In the genomic region with DNA sequence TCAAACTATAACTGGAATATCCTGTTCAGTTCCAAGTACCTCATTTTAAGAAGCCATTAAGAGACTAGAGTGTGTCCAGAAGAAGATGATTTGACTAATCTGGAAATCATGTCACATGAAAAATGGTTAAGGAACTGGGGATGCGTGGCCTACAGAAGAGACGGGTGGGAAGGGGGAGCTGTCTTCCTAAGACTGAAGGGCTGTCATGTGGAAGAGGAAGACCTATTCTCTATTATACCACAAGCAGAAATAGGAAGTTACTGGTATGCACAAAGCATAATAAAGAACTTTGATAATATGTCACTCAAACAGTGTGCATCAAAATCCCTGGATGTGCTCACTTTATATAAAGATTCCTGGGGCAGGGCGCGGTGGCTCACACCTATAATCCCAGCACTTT, we compare ENCODE assay signal across 14 cellular contexts. TPM values are rescaled to one million over a fixed set of nuclear protein-coding genes. Genes with fewer than 3 reads are reported as not detected.
DNase-seq lines count a peak whose midpoint lies in the region; ATAC-seq and TF ChIP-seq lines count a peak whose summit lies in the region.
"Had no signal": no experiment of that assay in that cellular context is flagged by ENCODE, and none has a peak within 500 bp of the region (broad histone marks: within the 10 kb centered on the region; RNA-seq: fewer than 3 reads in every experiment).

No MANE protein-coding gene starts in this region.

- H3K9me3 ChIP-seq in mucosa of descending colon (no peaks in the 10 kb centered on the region), HAP-1 (no peaks in the 10 kb centered on the region; the same call in 1 of the 2 replicates)

- in situ Hi-C loops in HAP-1 (cut with MboI; ENCODE audit: low sequenced_read_pairs) = no loop called here

- intact Hi-C loops in mucosa of descending colon (cut with DNase I, micrococcal nuclease) = no loop called here

- H3K4me3 ChIP-seq in mucosa of descending colon = no peak overlapping the region
- H3K4me3 ChIP-seq in HAP-1 = no peak overlapping the region

- no peaks in the 10 kb centered on the region for H3K27me3 ChIP-seq in HAP-1 (ENCODE audit: low read depth)

- H3K4me1 ChIP-seq in mucosa of descending colon (ENCODE audit: low read depth) = peaks cover 3% of the 10 kb centered on the region
- H3K4me1 ChIP-seq in HAP-1 = no peaks in the 10 kb centered on the region; the same call in 1 of the 2 replicates

- DNase-seq in GDM1 (lab: John Stamatoyannopoulos, UW) (peak; percentile 35), MV-4-11 (lab: John Stamatoyannopoulos, UW) (peak; percentile 56), UCSD-AML1 (lab: John Stamatoyannopoulos, UW; ENCODE audit: unreplicated experiment) (peak; percentile 14), mucosa of descending colon (no peak), HAP-1 (ENCODE audit: low spot score in 2 of 2) (no peak), GM20000 (ENCODE audit: low spot score) (no peak)
- DNase-seq in effector CD8-positive, alpha-beta T cell (lab: John Stamatoyannopoulos, UW) = no peak
- DNase-seq: CD8-positive, alpha-beta T cell; NCI-H146; NCI-H2081 treated with DMSO at 0.1 percent for 48 hours; NCI-H345; NCI-H748 treated with DMSO at 0.1 percent for 48 hours; RPMI8226 had no signal

- TF ChIP-seq CTCF in mucosa of descending colon (IDR thresholded peaks at IDR 0.05) = no peak
- no peak for TF ChIP-seq CTCF in GM20000 (IDR thresholded peaks at IDR 0.05; ENCODE audit: extremely low read depth, missing control alignments)

- H3K36me3 ChIP-seq in mucosa of descending colon (ENCODE audit: low read depth) = no peaks in the 10 kb centered on the region
- no peaks in the 10 kb centered on the region for H3K36me3 ChIP-seq in HAP-1 (replicated peaks)

- ATAC-seq in mucosa of descending colon (peak; percentile 29), GM21737 (IDR thresholded peaks at IDR 0.05; ENCODE audit: unreplicated experiment) (no peak)
- ATAC-seq: CD8-positive, alpha-beta T cell had no signal

RNA-seq across cellular contexts. Expression of gene HECTD4, which starts 50.3 kb away (rescaled TPM):
- total RNA-seq in mucosa of descending colon = 10 to 100 TPM; 57.0 to 75.5 (median 59.7) TPM

Comparison
In these comparisons a context has a peak if more than half of its experiments do, and no peak if none do; other contexts are left out.
1. DNase-seq: peak in GDM1 (single experiment), MV-4-11 (single experiment) and UCSD-AML1 (single experiment); none in mucosa of descending colon (0 of 3), effector CD8-positive, alpha-beta T cell (single experiment), HAP-1 (0 of 2) and GM20000 (single experiment).